Comparison of ENCODE assay signal across 2 cellular contexts in the genomic region with DNA sequence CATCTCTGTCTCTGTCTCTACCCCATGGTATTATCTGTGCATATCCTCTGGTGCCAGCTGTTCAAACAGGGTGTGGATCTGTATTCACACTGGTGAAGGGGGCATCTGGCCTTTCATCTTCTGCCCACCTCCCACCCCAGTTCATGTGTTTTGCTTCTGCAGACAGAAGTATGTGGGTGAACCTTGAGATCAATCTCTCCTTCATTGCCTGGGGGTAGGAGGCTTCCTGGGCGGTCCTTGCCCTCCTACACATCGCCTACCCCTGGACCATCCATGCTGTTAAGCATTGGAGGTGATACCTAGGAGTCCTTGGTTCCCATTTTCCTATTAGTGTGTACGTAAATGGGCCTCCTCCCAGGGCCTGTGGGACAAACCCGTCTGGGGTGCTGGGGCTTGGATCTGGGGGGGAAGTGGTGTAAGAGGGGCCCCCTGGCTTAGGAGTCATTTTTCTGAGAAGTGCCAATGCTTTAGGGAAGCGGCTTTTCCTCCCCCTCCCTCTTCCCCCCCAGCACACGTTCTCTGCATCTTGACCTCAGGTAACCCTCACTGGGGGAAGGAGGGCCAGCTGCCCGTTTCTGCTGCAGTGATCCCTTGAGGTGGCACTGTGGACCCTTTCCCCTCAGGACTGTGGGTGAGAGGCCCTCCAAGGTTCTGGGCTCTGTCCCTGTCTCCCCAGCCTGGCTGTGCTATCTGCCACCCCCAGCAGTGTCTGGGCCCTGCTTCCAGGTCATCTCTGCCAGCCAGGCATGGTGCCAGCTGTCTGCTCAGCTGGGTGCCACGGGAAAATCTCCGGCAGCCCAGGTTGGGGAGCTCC.
TF ChIP-seq lines count a peak whose summit lies in the region.

No MANE protein-coding gene starts in this region.

TF ChIP-seq in Ishikawa, 13 proteins besides CTCF, POLR2A, EP300 and RAD21:
- TF ChIP-seq NFIC (IDR thresholded peaks at IDR 0.05): peak; percentile 91
- no peak for TF ChIP-seq CREB1 (IDR thresholded peaks at IDR 0.05; ENCODE audit: low read depth)
- peak; percentile 7; the same call in 1 of the 2 replicates for TF ChIP-seq ZBTB7A (IDR thresholded peaks at IDR 0.05; ENCODE audit: low read depth)
- TF ChIP-seq, protein P1, sequence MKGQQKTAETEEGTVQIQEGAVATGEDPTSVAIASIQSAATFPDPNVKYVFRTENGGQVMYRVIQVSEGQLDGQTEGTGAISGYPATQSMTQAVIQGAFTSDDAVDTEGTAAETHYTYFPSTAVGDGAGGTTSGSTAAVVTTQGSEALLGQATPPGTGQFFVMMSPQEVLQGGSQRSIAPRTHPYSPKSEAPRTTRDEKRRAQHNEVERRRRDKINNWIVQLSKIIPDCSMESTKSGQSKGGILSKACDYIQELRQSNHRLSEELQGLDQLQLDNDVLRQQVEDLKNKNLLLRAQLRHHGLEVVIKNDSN (IDR thresholded peaks at IDR 0.05): no peak
- no peak for TF ChIP-seq YY1 (IDR thresholded peaks at IDR 0.05; ENCODE audit: low read depth)
- TF ChIP-seq FOXM1 (IDR thresholded peaks at IDR 0.05; ENCODE audit: borderline replicate concordance, low read depth): 0 out of 2 replicates have a peak, but pooled peaks have one; percentile 25
- 0 out of 2 replicates have a peak, but pooled peaks have one; percentile 38 for TF ChIP-seq TCF12 (IDR thresholded peaks at IDR 0.05; ENCODE audit: low read depth)
- TF ChIP-seq, protein P2, sequence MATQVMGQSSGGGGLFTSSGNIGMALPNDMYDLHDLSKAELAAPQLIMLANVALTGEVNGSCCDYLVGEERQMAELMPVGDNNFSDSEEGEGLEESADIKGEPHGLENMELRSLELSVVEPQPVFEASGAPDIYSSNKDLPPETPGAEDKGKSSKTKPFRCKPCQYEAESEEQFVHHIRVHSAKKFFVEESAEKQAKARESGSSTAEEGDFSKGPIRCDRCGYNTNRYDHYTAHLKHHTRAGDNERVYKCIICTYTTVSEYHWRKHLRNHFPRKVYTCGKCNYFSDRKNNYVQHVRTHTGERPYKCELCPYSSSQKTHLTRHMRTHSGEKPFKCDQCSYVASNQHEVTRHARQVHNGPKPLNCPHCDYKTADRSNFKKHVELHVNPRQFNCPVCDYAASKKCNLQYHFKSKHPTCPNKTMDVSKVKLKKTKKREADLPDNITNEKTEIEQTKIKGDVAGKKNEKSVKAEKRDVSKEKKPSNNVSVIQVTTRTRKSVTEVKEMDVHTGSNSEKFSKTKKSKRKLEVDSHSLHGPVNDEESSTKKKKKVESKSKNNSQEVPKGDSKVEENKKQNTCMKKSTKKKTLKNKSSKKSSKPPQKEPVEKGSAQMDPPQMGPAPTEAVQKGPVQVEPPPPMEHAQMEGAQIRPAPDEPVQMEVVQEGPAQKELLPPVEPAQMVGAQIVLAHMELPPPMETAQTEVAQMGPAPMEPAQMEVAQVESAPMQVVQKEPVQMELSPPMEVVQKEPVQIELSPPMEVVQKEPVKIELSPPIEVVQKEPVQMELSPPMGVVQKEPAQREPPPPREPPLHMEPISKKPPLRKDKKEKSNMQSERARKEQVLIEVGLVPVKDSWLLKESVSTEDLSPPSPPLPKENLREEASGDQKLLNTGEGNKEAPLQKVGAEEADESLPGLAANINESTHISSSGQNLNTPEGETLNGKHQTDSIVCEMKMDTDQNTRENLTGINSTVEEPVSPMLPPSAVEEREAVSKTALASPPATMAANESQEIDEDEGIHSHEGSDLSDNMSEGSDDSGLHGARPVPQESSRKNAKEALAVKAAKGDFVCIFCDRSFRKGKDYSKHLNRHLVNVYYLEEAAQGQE (IDR thresholded peaks at IDR 0.05; ENCODE audit: low read depth): no peak
- no peak for TF ChIP-seq CEBPB (IDR thresholded peaks at IDR 0.05)
- TF ChIP-seq, protein P3, sequence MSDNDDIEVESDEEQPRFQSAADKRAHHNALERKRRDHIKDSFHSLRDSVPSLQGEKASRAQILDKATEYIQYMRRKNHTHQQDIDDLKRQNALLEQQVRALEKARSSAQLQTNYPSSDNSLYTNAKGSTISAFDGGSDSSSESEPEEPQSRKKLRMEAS (IDR thresholded peaks at IDR 0.05): no peak; the same call in 1 of the 2 replicates
- no peak for TF ChIP-seq EGR1 (IDR thresholded peaks at IDR 0.05)
- no peak for TF ChIP-seq TAF1 (IDR thresholded peaks at IDR 0.05; ENCODE audit: low read depth)
- TF ChIP-seq TEAD4 (IDR thresholded peaks at IDR 0.05): peak; percentile 38; the same call in 1 of the 2 replicates

TF ChIP-seq in HepG2, 621 proteins besides CTCF, POLR2A, EP300 and RAD21:
- TF ChIP-seq HNRNPL (IDR thresholded peaks at IDR 0.05; ENCODE audit: low read depth, low read length) (0 out of 2 replicates have a peak, but pooled peaks have one; percentile 1), SP4 (CRISPR knock-in tag; IDR thresholded peaks at IDR 0.05) (0 out of 2 replicates have a peak, but pooled peaks have one; percentile 0), IRX3 (CRISPR knock-in tag; IDR thresholded peaks at IDR 0.05; ENCODE audit: borderline replicate concordance, low read depth) (no peak)
